ENCODE assay signal across 9 cellular contexts in the genomic region with DNA sequence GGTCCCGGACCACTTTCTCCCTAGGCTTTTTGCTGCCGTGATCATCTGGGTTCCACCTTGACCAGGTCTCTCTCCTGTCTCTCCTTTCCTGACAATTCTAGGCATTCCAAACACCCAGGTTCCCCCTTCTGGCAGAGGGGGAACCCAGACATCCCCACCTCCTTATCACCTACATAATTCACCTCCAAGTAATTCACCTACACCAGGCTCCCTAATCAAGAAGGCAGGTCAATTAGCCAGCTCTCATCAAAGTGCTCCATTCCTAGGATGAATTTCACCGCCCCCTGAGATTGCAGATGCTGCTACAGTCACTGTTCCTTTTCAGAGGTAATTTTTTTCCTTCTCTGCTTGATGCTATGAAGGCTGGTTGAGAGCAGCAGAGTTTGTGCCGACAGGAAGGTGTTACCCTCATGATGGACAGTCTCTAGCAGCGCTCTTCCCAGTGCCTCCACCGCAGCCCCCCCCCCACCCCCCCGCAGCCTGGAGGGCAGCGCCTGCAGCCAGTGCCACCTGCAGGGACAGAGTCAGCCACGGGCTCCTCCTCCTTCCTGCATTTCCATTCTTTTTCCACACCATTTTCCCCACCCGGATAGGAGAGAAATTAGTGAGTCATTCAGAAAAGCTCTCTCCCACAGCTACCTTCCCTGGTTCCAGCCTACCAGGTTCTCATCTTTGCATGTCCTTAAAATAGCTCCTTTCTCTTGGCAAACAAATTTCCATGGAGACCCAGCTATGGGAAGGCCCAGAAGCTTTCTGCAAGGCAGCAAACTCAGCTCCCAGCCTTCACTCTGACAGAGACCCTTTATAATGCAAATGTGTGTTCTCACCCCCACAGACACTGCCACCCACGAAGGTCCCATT. TPM values are rescaled to one million over a fixed set of nuclear protein-coding genes. Genes with fewer than 3 reads are reported as not detected.
A peak's percentile ranks its signal among the peaks of the same experiment; 100 is the strongest.
DNase-seq lines count a peak whose midpoint lies in the region; ATAC-seq and TF ChIP-seq lines count a peak whose summit lies in the region.
"Had no signal": no experiment of that assay in that cellular context is flagged by ENCODE, and none has a peak within 500 bp of the region (broad histone marks: within the 10 kb centered on the region; RNA-seq: fewer than 3 reads in every experiment).

No MANE protein-coding gene starts in this region.

- WGBS in stomach, 5 donors = 39 to 46% (median 41%) methylated on average over 11 of the region's 11 CpGs

- no peak overlapping the region for H3K27ac ChIP-seq in breast epithelium
- H3K27ac ChIP-seq in stomach = no peak overlapping the region

- H3K36me3 Mint-ChIP-seq in MCF 10A (ENCODE audit: insufficient read depth, unreplicated experiment) = peaks cover 39% of the 10 kb centered on the region
- peaks cover 52% of the 10 kb centered on the region for H3K36me3 Mint-ChIP-seq in activated CD4-positive, alpha-beta memory T cell treated with anti-CD3 and anti-CD28 coated beads, Interleukin-2, amount 10 ng/mL, durations not matched to agents 7 days and 5 days (ENCODE audit: low read depth)

- intact Hi-C loops in MCF 10A (cut with micrococcal nuclease) = no loop called here
- intact Hi-C loops in breast epithelium (cut with DNase I; ENCODE audit: low total_unique reads) = no loop called here
- intact Hi-C loops in Right ventricle myocardium superior (cut with DNase I) = no loop called here
- intact Hi-C loops in stomach (cut with DNase I; ENCODE audit: low total_unique reads) = no loop called here

- H3K4me1 ChIP-seq in breast epithelium (peaks cover 0 to 11% of the 10 kb centered on the region in 2 donors), stomach (peaks cover 9 to 34% (median 17%) of the 10 kb centered on the region in 4 donors)

- TF ChIP-seq POLR2A in breast epithelium (IDR thresholded peaks at IDR 0.05) (no peak), stomach (IDR thresholded peaks at IDR 0.05) (no peak)

- BruUV-seq in MCF 10A (replicated peaks; lab: Mats Ljungman, UMichigan) = no TSS peak

- no peaks in the 10 kb centered on the region for H3K9me3 Mint-ChIP-seq in MCF 10A (ENCODE audit: unreplicated experiment)
- no peaks in the 10 kb centered on the region for H3K9me3 Mint-ChIP-seq in activated CD4-positive, alpha-beta memory T cell treated with anti-CD3 and anti-CD28 coated beads, Interleukin-2, amount 10 ng/mL, durations not matched to agents 7 days and 5 days
- no peaks in the 10 kb centered on the region for H3K9me3 Mint-ChIP-seq in stimulated activated naive CD8-positive, alpha-beta T cell treated with anti-CD3 and anti-CD28 coated beads, Interleukin-15, amount 100 ng/mL, for 72 hours

- no peak for TF ChIP-seq EP300 in stomach (IDR thresholded peaks at IDR 0.05)

- H3K27me3 Mint-ChIP-seq in MCF 10A (ENCODE audit: insufficient read depth, unreplicated experiment) = no peaks in the 10 kb centered on the region
- no peaks in the 10 kb centered on the region for H3K27me3 Mint-ChIP-seq in activated CD4-positive, alpha-beta memory T cell treated with anti-CD3 and anti-CD28 coated beads, Interleukin-2, amount 10 ng/mL, durations not matched to agents 7 days and 5 days
- no peaks in the 10 kb centered on the region for H3K27me3 Mint-ChIP-seq in stimulated activated naive CD8-positive, alpha-beta T cell treated with anti-CD3 and anti-CD28 coated beads, Interleukin-15, amount 100 ng/mL, for 72 hours

- H3K4me1 Mint-ChIP-seq in MCF 10A (ENCODE audit: insufficient read depth, unreplicated experiment) = peaks cover 40% of the 10 kb centered on the region
- peaks cover 13% of the 10 kb centered on the region for H3K4me1 Mint-ChIP-seq in activated CD4-positive, alpha-beta memory T cell treated with anti-CD3 and anti-CD28 coated beads, Interleukin-2, amount 10 ng/mL, durations not matched to agents 7 days and 5 days
- H3K4me1 Mint-ChIP-seq in stimulated activated naive CD8-positive, alpha-beta T cell treated with anti-CD3 and anti-CD28 coated beads, Interleukin-15, amount 100 ng/mL, for 72 hours = peaks cover 32% of the 10 kb centered on the region

- H3K4me3 Mint-ChIP-seq in MCF 10A (ENCODE audit: unreplicated experiment) = no peak overlapping the region
- H3K4me3 Mint-ChIP-seq in activated CD4-positive, alpha-beta memory T cell treated with anti-CD3 and anti-CD28 coated beads, Interleukin-2, amount 10 ng/mL, durations not matched to agents 7 days and 5 days = no peak overlapping the region
- no peak overlapping the region for H3K4me3 Mint-ChIP-seq in stimulated activated naive CD8-positive, alpha-beta T cell treated with anti-CD3 and anti-CD28 coated beads, Interleukin-15, amount 100 ng/mL, for 72 hours

- ATAC-seq in stimulated activated naive CD8-positive, alpha-beta T cell treated with anti-CD3 and anti-CD28 coated beads, Interleukin-15, amount 100 ng/mL, for 72 hours = no peak
- no peak for ATAC-seq in Right ventricle myocardium superior (ENCODE audit: poor library complexity)

- no peaks in the 10 kb centered on the region for H3K9me3 ChIP-seq in breast epithelium
- H3K9me3 ChIP-seq in stomach = no peaks in the 10 kb centered on the region

- no peak overlapping the region for H3K4me3 ChIP-seq in breast epithelium
- no peak overlapping the region for H3K4me3 ChIP-seq in stomach

- CTCF ChIA-PET in MCF 10A (lab: Yijun Ruan, JAX) = interaction anchor here (0.6 to 1.7 kb wide), 7 partner anchors 10 to 1653 kb away, joined by 3 to 6 read pairs (median 3); a partner anchor contains a TSS
- CTCF ChIA-PET in activated CD4-positive, alpha-beta memory T cell treated with anti-CD3 and anti-CD28 coated beads, Interleukin-2, amount 10 ng/mL, durations not matched to agents 7 days and 5 days (lab: Charles Lee) = no interaction called here

- H3K36me3 ChIP-seq in breast epithelium = no peaks in the 10 kb centered on the region
- H3K36me3 ChIP-seq in stomach = peaks cover 0 to 30% (median 10%) of the 10 kb centered on the region in 4 donors

- TF ChIP-seq CTCF in MCF 10A (IDR thresholded peaks at IDR 0.05; ENCODE audit: unreplicated experiment) (no peak), breast epithelium (IDR thresholded peaks at IDR 0.05) (no peak), stomach (IDR thresholded peaks at IDR 0.05) (no peak)

- POLR2A ChIA-PET in MCF 10A (lab: Yijun Ruan, JAX) = interaction anchor here (0.7 to 2.6 kb wide), 9 partner anchors 9 to 220 kb away, joined by 3 to 14 read pairs (median 3); no protein-coding TSS in a partner anchor
- POLR2A ChIA-PET in activated CD4-positive, alpha-beta memory T cell treated with anti-CD3 and anti-CD28 coated beads, Interleukin-2, amount 10 ng/mL, durations not matched to agents 7 days and 5 days (lab: Charles Lee) = interaction anchor here (0.6 to 1.9 kb wide), 4 partner anchors 10 to 41 kb away, joined by 3 to 6 read pairs (median 4); no protein-coding TSS in a partner anchor

- peak; percentile 88 for DNase-seq in MCF 10A (ENCODE audit: unreplicated experiment)
- DNase-seq in breast epithelium (ENCODE audit: low spot score in 2 of 2) = no peak
- DNase-seq in activated CD4-positive, alpha-beta memory T cell treated with anti-CD3 and anti-CD28 coated beads, Interleukin-2, amount 10 ng/mL, durations not matched to agents 7 days and 5 days = no peak
- DNase-seq in iPS-NIHi11 (ENCODE audit: low spot score) = peak; percentile 82
- no peak for DNase-seq in stimulated activated naive CD8-positive, alpha-beta T cell treated with anti-CD3 and anti-CD28 coated beads, Interleukin-15, amount 100 ng/mL, for 72 hours
- no peak for DNase-seq in activated T-cell treated with anti-CD3 and anti-CD28 coated beads, Interleukin-2, amount 50 U/mL, for 1 hour
- no peak for DNase-seq in Right ventricle myocardium superior
- no peak for DNase-seq in stomach
- DNase-seq: activated naive CD4-positive, alpha-beta T cell treated with anti-CD3 and anti-CD28 coated beads, Interleukin-2, amount 50 U/mL, for 16 hours had no signal

- H3K27ac Mint-ChIP-seq in MCF 10A (ENCODE audit: low read depth, unreplicated experiment) = no peak overlapping the region
- H3K27ac Mint-ChIP-seq in activated CD4-positive, alpha-beta memory T cell treated with anti-CD3 and anti-CD28 coated beads, Interleukin-2, amount 10 ng/mL, durations not matched to agents 7 days and 5 days = peak overlapping the region; percentile 40
- peak overlapping the region; percentile 62 to 69 for H3K27ac Mint-ChIP-seq in stimulated activated naive CD8-positive, alpha-beta T cell treated with anti-CD3 and anti-CD28 coated beads, Interleukin-15, amount 100 ng/mL, for 72 hours

- H3K27me3 ChIP-seq in breast epithelium (no peaks in the 10 kb centered on the region), stomach (no peaks in the 10 kb centered on the region)

RNA-seq across cellular contexts. Expression of a gene that starts 42.1 kb away (rescaled TPM):
- total RNA-seq in MCF 10A (2022) (26.4 and 28.7 TPM in 2 replicates), breast epithelium (10 to 100 TPM; 19.5 to 61.9 (median 46.0) TPM), Right ventricle myocardium superior (17.9 TPM), stomach (10 to 100 TPM in 4 of 5 donors, 1 to 10 TPM in 1; 7.6 to 71.9 (median 34.1) TPM)
- 10 to 100 TPM; 55.9 to 58.9 TPM for total RNA-seq in activated CD4-positive, alpha-beta memory T cell treated with anti-CD3 and anti-CD28 coated beads, Interleukin-2, amount 10 ng/mL, durations not matched to agents 7 days and 5 days
- 10 to 100 TPM in 1 of 3 donors, 1 to 10 TPM in 2; 8.7 to 11.6 (median 8.7) TPM for polyA plus RNA-seq in stomach

Comparison
In these comparisons a context has a peak if more than half of its experiments do, and no peak if none do; other contexts are left out.
1. DNase-seq: peak in MCF 10A (single experiment) and iPS-NIHi11 (single experiment); none in breast epithelium (0 of 2), activated CD4-positive, alpha-beta memory T cell treated with anti-CD3 and anti-CD28 coated beads, Interleukin-2, amount 10 ng/mL, durations not matched to agents 7 days and 5 days (single experiment), stimulated activated naive CD8-positive, alpha-beta T cell treated with anti-CD3 and anti-CD28 coated beads, Interleukin-15, amount 100 ng/mL, for 72 hours (0 of 2), activated T-cell treated with anti-CD3 and anti-CD28 coated beads, Interleukin-2, amount 50 U/mL, for 1 hour (single experiment), Right ventricle myocardium superior (single experiment) and stomach (single experiment).